In genomic region chr2:197378999-197379927, GRCh38 we compare ENCODE assay signal across 8 cellular contexts. TPM values are rescaled to one million over a fixed set of nuclear protein-coding genes. Genes with fewer than 3 reads are reported as not detected.
A peak's percentile ranks its signal among the peaks of the same experiment; 100 is the strongest.
DNase-seq lines count a peak whose midpoint lies in the region; ATAC-seq and TF ChIP-seq lines count a peak whose summit lies in the region.
"Not testable (repeated sequence)": the region's sequence is repeated elsewhere in the genome, so short reads cannot be mapped to it uniquely, and the experiment has no call there.

No MANE protein-coding gene starts in this region.

- H3K27me3 ChIP-seq in Karpas-422 (ENCODE audit: low read length); endodermal cell (ENCODE audit: control insufficient read depth, insufficient read depth, low read length, poor library complexity, severe bottlenecking); neural progenitor cell: not testable (repeated sequence)

- H3K79me2 ChIP-seq in Karpas-422 (ENCODE audit: low read length); neural progenitor cell (ENCODE audit: low read depth): not testable (repeated sequence)

- H3K27ac Mint-ChIP-seq in endodermal cell: not testable (repeated sequence)
- peak overlapping the region; percentile 82 for H3K27ac Mint-ChIP-seq in neural progenitor cell
- peak overlapping the region; percentile 82 for H3K27ac Mint-ChIP-seq in stimulated activated memory B cell treated with anti-CD40 and anti-IgM and Interleukin-4, amounts not matched to agents 10 μg/mL and 1 μg/mL and 100 μg/mL, for 72 hours

- H3K4me2 ChIP-seq in Karpas-422 (ENCODE audit: low read depth, low read length, poor library complexity, severe bottlenecking): peak overlapping the region; percentile 61
- not testable (repeated sequence) for H3K4me2 ChIP-seq in neural progenitor cell

- H3K36me3 ChIP-seq in Karpas-422 (ENCODE audit: insufficient read depth, low read length); endodermal cell (ENCODE audit: control insufficient read depth, insufficient read depth, low read length); neural progenitor cell: not testable (repeated sequence)

- not testable (repeated sequence) for H3K4me3 Mint-ChIP-seq in endodermal cell; neural progenitor cell; stimulated activated memory B cell treated with anti-CD40 and anti-IgM and Interleukin-4, amounts not matched to agents 10 μg/mL and 1 μg/mL and 100 μg/mL, for 72 hours

- H3K27me3 Mint-ChIP-seq in endodermal cell (ENCODE audit: insufficient read depth); neural progenitor cell (ENCODE audit: insufficient read depth, low read depth); stimulated activated memory B cell treated with anti-CD40 and anti-IgM and Interleukin-4, amounts not matched to agents 10 μg/mL and 1 μg/mL and 100 μg/mL, for 72 hours: not testable (repeated sequence)

- not testable (repeated sequence) for H3K27ac ChIP-seq in Karpas-422 (ENCODE audit: low read length); neural progenitor cell
- peak overlapping the region; percentile 70 for H3K27ac ChIP-seq in endodermal cell (ENCODE audit: low read depth, low read length)

- DNase-seq in AG20443 (ENCODE audit: low spot score): peak; percentile 13
- DNase-seq in Karpas-422; endodermal cell; neural progenitor cell (ENCODE audit: low spot score): not testable (repeated sequence)
- DNase-seq in astrocyte of the spinal cord (ENCODE audit: low read depth, low spot score): peak; percentile 67
- peak; percentile 61 for DNase-seq in iris pigment epithelial cell (ENCODE audit: low read depth)

- not testable (repeated sequence) for H3K9me3 ChIP-seq in Karpas-422 (ENCODE audit: low read length); endodermal cell (ENCODE audit: control insufficient read depth, low read length); neural progenitor cell (ENCODE audit: low read depth)

- TF ChIP-seq CTCF in astrocyte of the spinal cord (IDR thresholded peaks at IDR 0.05; ENCODE audit: low read depth, low read length); endodermal cell (conservative IDR thresholded peaks at IDR 0.05); neural progenitor cell (IDR thresholded peaks at IDR 0.05): not testable (repeated sequence)

- in situ Hi-C loops in astrocyte of the spinal cord (cut with HindIII; ENCODE audit: low sequenced_read_pairs): not testable (repeated sequence)

- H3K4me3 ChIP-seq in Karpas-422 (ENCODE audit: low read length); endodermal cell (ENCODE audit: low read length); neural progenitor cell: not testable (repeated sequence)
- H3K4me3 ChIP-seq in astrocyte of the spinal cord (ENCODE audit: low read depth, low read length): peak overlapping the region; percentile 0

- 91 to 93% methylated on average over 4 to 8 of the region's 8 CpGs for WGBS in endodermal cell (ENCODE audit: insufficient coverage in 1 of 2, insufficient read length in 1 of 2), 2 experiments

- H3K9me2 ChIP-seq in Karpas-422 (replicated peaks; ENCODE audit: insufficient read depth, low read length): not testable (repeated sequence)

- H3F3A ChIP-seq in neural progenitor cell (ENCODE audit: low read depth): not testable (repeated sequence)

- peaks cover 24% of the 10 kb centered on the region for H3K4me1 ChIP-seq in Karpas-422 (ENCODE audit: low read length)
- H3K4me1 ChIP-seq in endodermal cell (ENCODE audit: control insufficient read depth, insufficient read depth, low read length); neural progenitor cell: not testable (repeated sequence)

- H3K9ac ChIP-seq in Karpas-422 (ENCODE audit: low read length); endodermal cell (ENCODE audit: extremely low read depth, low read length, poor library complexity, severe bottlenecking); neural progenitor cell: not testable (repeated sequence)

- not testable (repeated sequence) for H3K36me3 Mint-ChIP-seq in endodermal cell (ENCODE audit: low read depth); neural progenitor cell; stimulated activated memory B cell treated with anti-CD40 and anti-IgM and Interleukin-4, amounts not matched to agents 10 μg/mL and 1 μg/mL and 100 μg/mL, for 72 hours

- ATAC-seq in SK-N-SH treated with all-trans-retinoic acid at 6 μM for 48 hours: peak; percentile 34
- not testable (repeated sequence) for ATAC-seq in stimulated activated memory B cell treated with anti-CD40 and anti-IgM and Interleukin-4, amounts not matched to agents 10 μg/mL and 1 μg/mL and 100 μg/mL, for 72 hours

- H3K9me3 Mint-ChIP-seq in endodermal cell; neural progenitor cell; stimulated activated memory B cell treated with anti-CD40 and anti-IgM and Interleukin-4, amounts not matched to agents 10 μg/mL and 1 μg/mL and 100 μg/mL, for 72 hours: not testable (repeated sequence)

- H4K20me1 ChIP-seq in Karpas-422 (ENCODE audit: insufficient read depth, low read depth, low read length); neural progenitor cell (ENCODE audit: low read depth): not testable (repeated sequence)

- not testable (repeated sequence) for H3K4me1 Mint-ChIP-seq in endodermal cell
- peaks cover 17% of the 10 kb centered on the region for H3K4me1 Mint-ChIP-seq in neural progenitor cell
- H3K4me1 Mint-ChIP-seq in stimulated activated memory B cell treated with anti-CD40 and anti-IgM and Interleukin-4, amounts not matched to agents 10 μg/mL and 1 μg/mL and 100 μg/mL, for 72 hours: peaks cover 34% of the 10 kb centered on the region

- H2AFZ ChIP-seq in Karpas-422 (ENCODE audit: low read length): not testable (repeated sequence)
- H2AFZ ChIP-seq in neural progenitor cell (replicated peaks): peak overlapping the region; percentile 40

RNA-seq across cellular contexts. Expression of gene SF3B1, which starts 55.6 kb away (rescaled TPM):
- 169 and 304 TPM in 2 replicates for total RNA-seq in Karpas-422 (2014; rRNA removed; shearing (Covaris generic); ENCODE audit: low replicate concordance)
- total RNA-seq in endodermal cell: 100 to 1,000 TPM; 308 to 356 TPM
- 331 TPM for polyA plus RNA-seq in endodermal cell (2013, experiment 1 of 2)
- 308 TPM for polyA plus RNA-seq in endodermal cell (2013, experiment 2 of 2)
- total RNA-seq in neural progenitor cell (ENCODE audit: low replicate concordance): 462 and 787 TPM in 2 replicates
